20 cellular contexts compared by ENCODE assay signal in genomic region chr10:50658165-50658564, GRCh38. TPM values are rescaled to one million over a fixed set of nuclear protein-coding genes. Genes with fewer than 3 reads are reported as not detected.
DNase-seq lines count a peak whose midpoint lies in the region; ATAC-seq and TF ChIP-seq lines count a peak whose summit lies in the region.
"Had no signal": no experiment of that assay in that cellular context is flagged by ENCODE, and none has a peak within 500 bp of the region (broad histone marks: within the 10 kb centered on the region; RNA-seq: fewer than 3 reads in every experiment).

No MANE protein-coding gene starts in this region.

- H3K4me3 ChIP-seq in Karpas-422 (ENCODE audit: low read length), result no peak overlapping the region
- H3K4me3 ChIP-seq in endodermal cell (ENCODE audit: low read length), result no peak overlapping the region
- H3K4me3 ChIP-seq: A549 had no signal

- H3K4me2 ChIP-seq in Karpas-422 (ENCODE audit: low read depth, low read length, poor library complexity, severe bottlenecking), result peak overlapping the region; percentile 83
- H3K4me2 ChIP-seq: A549 had no signal

- no peak for ATAC-seq in activated naive CD8-positive, alpha-beta T cell treated with anti-CD3 and anti-CD28 coated beads, Interleukin-2, amount 10 ng/mL, durations not matched to agents 7 days and 5 days (ENCODE audit: low read depth)
- ATAC-seq in sciatic nerve, result peak; percentile 20
- ATAC-seq: A549, Right ventricle myocardium inferior had no signal

- H3K9ac ChIP-seq in Karpas-422 (ENCODE audit: low read length) (no peak overlapping the region), endodermal cell (ENCODE audit: extremely low read depth, low read length, poor library complexity, severe bottlenecking) (no peak overlapping the region)

- intact Hi-C loops in sciatic nerve (cut with DNase I), result no loop called here

- H3K4me1 Mint-ChIP-seq in activated naive CD4-positive, alpha-beta T cell treated with anti-CD3 and anti-CD28 coated beads, Interleukin-2, amount 50 U/mL, for 24 hours, result peaks cover 18% of the 10 kb centered on the region
- peaks cover 18% of the 10 kb centered on the region for H3K4me1 Mint-ChIP-seq in activated naive CD8-positive, alpha-beta T cell treated with anti-CD3 and anti-CD28 coated beads, Interleukin-2, amount 10 ng/mL, durations not matched to agents 7 days and 5 days
- no peaks in the 10 kb centered on the region for H3K4me1 Mint-ChIP-seq in endodermal cell

- peak overlapping the region; percentile 3 for H3K4me3 Mint-ChIP-seq in activated naive CD4-positive, alpha-beta T cell treated with anti-CD3 and anti-CD28 coated beads, Interleukin-2, amount 50 U/mL, for 24 hours
- peak overlapping the region; percentile 88 for H3K4me3 Mint-ChIP-seq in activated naive CD8-positive, alpha-beta T cell treated with anti-CD3 and anti-CD28 coated beads, Interleukin-2, amount 10 ng/mL, durations not matched to agents 7 days and 5 days
- H3K4me3 Mint-ChIP-seq in endodermal cell, result no peak overlapping the region
- H3K4me3 Mint-ChIP-seq: B cell, CD14-positive monocyte, HFFc6 had no signal

- no peak overlapping the region for H3K27ac Mint-ChIP-seq in activated naive CD4-positive, alpha-beta T cell treated with anti-CD3 and anti-CD28 coated beads, Interleukin-2, amount 50 U/mL, for 24 hours
- no peak overlapping the region for H3K27ac Mint-ChIP-seq in activated naive CD8-positive, alpha-beta T cell treated with anti-CD3 and anti-CD28 coated beads, Interleukin-2, amount 10 ng/mL, durations not matched to agents 7 days and 5 days
- no peak overlapping the region for H3K27ac Mint-ChIP-seq in endodermal cell
- H3K27ac Mint-ChIP-seq: B cell, HFFc6 had no signal

- H4K20me1 ChIP-seq in Karpas-422 (ENCODE audit: insufficient read depth, low read depth, low read length), result 0 out of 2 replicates have a peak, but pooled peaks cover 10% of the 10 kb centered on the region

- H3K36me3 ChIP-seq in Karpas-422 (ENCODE audit: insufficient read depth, low read length), result no peaks in the 10 kb centered on the region
- H3K36me3 ChIP-seq in endodermal cell (ENCODE audit: control insufficient read depth, insufficient read depth, low read length), result no peaks in the 10 kb centered on the region

- no peaks in the 10 kb centered on the region for H3K9me3 ChIP-seq in Karpas-422 (ENCODE audit: low read length)
- no peaks in the 10 kb centered on the region for H3K9me3 ChIP-seq in endodermal cell (ENCODE audit: control insufficient read depth, low read length)
- H3K9me3 ChIP-seq: A549 had no signal

- POLR2A ChIA-PET in activated naive CD8-positive, alpha-beta T cell treated with anti-CD3 and anti-CD28 coated beads, Interleukin-2, amount 10 ng/mL, durations not matched to agents 7 days and 5 days (lab: Charles Lee), result no interaction called here

- H3K27ac ChIP-seq in Karpas-422 (ENCODE audit: low read length) (no peak overlapping the region), endodermal cell (ENCODE audit: low read depth, low read length) (no peak overlapping the region)
- H3K27ac ChIP-seq: A549 had no signal

- no peaks in the 10 kb centered on the region for H3K9me2 ChIP-seq in Karpas-422 (replicated peaks; ENCODE audit: insufficient read depth, low read length)

- TF ChIP-seq CTCF in endodermal cell (conservative IDR thresholded peaks at IDR 0.05), result no peak

- H3K4me1 ChIP-seq in Karpas-422 (ENCODE audit: low read length) (peaks cover 24% of the 10 kb centered on the region), endodermal cell (ENCODE audit: control insufficient read depth, insufficient read depth, low read length) (no peaks in the 10 kb centered on the region)

- no peak for DNase-seq in activated naive CD4-positive, alpha-beta T cell (lab: John Stamatoyannopoulos, UW)
- DNase-seq in Karpas-422 (no peak), sciatic nerve (ENCODE audit: low spot score) (no peak), NCI-H524 (lab: John Stamatoyannopoulos, UW) (no peak), endodermal cell (no peak)
- no peak for DNase-seq in activated naive CD8-positive, alpha-beta T cell treated with anti-CD3 and anti-CD28 coated beads, Interleukin-2, amount 10 ng/mL, durations not matched to agents 7 days and 5 days
- DNase-seq: DMS79, H7, HFFc6, NCI-H1105, NCI-H2029 treated with DMSO at 0.1 percent for 48 hours, NCI-H345, NCI-H524 treated with DMSO at 0.1 percent for 48 hours, NCI-H82, OCI-M1 had no signal

- H3K9me3 Mint-ChIP-seq in activated naive CD4-positive, alpha-beta T cell treated with anti-CD3 and anti-CD28 coated beads, Interleukin-2, amount 50 U/mL, for 24 hours, result no peaks in the 10 kb centered on the region
- H3K9me3 Mint-ChIP-seq in activated naive CD8-positive, alpha-beta T cell treated with anti-CD3 and anti-CD28 coated beads, Interleukin-2, amount 10 ng/mL, durations not matched to agents 7 days and 5 days, result no peaks in the 10 kb centered on the region
- H3K9me3 Mint-ChIP-seq in endodermal cell, result no peaks in the 10 kb centered on the region
- H3K9me3 Mint-ChIP-seq: CD14-positive monocyte, HFFc6 had no signal

- 90 to 94% methylated on average over 2 to 5 of the region's 5 CpGs for WGBS in endodermal cell (ENCODE audit: insufficient coverage in 1 of 2, insufficient read length in 1 of 2), 2 experiments

- no peak overlapping the region for H2AFZ ChIP-seq in Karpas-422 (ENCODE audit: low read length)

- no peaks in the 10 kb centered on the region for H3K27me3 ChIP-seq in Karpas-422 (ENCODE audit: low read length)
- no peaks in the 10 kb centered on the region for H3K27me3 ChIP-seq in endodermal cell (ENCODE audit: control insufficient read depth, insufficient read depth, low read length, poor library complexity, severe bottlenecking)

- peaks cover 15% of the 10 kb centered on the region for H3K79me2 ChIP-seq in Karpas-422 (ENCODE audit: low read length)

- no peaks in the 10 kb centered on the region for H3K36me3 Mint-ChIP-seq in activated naive CD4-positive, alpha-beta T cell treated with anti-CD3 and anti-CD28 coated beads, Interleukin-2, amount 50 U/mL, for 24 hours
- peaks cover 3% of the 10 kb centered on the region for H3K36me3 Mint-ChIP-seq in activated naive CD8-positive, alpha-beta T cell treated with anti-CD3 and anti-CD28 coated beads, Interleukin-2, amount 10 ng/mL, durations not matched to agents 7 days and 5 days
- no peaks in the 10 kb centered on the region for H3K36me3 Mint-ChIP-seq in endodermal cell (ENCODE audit: low read depth)
- H3K36me3 Mint-ChIP-seq: CD14-positive monocyte had no signal

- no peaks in the 10 kb centered on the region for H3K27me3 Mint-ChIP-seq in activated naive CD4-positive, alpha-beta T cell treated with anti-CD3 and anti-CD28 coated beads, Interleukin-2, amount 50 U/mL, for 24 hours
- no peaks in the 10 kb centered on the region for H3K27me3 Mint-ChIP-seq in activated naive CD8-positive, alpha-beta T cell treated with anti-CD3 and anti-CD28 coated beads, Interleukin-2, amount 10 ng/mL, durations not matched to agents 7 days and 5 days
- peaks cover 9% of the 10 kb centered on the region for H3K27me3 Mint-ChIP-seq in endodermal cell (ENCODE audit: insufficient read depth)
- H3K27me3 Mint-ChIP-seq: B cell had no signal

RNA-seq across cellular contexts. Expression of gene SGMS1, which starts 34.4 kb away (rescaled TPM):
- 2.9 and 7.9 TPM in 2 replicates for total RNA-seq in Karpas-422 (2014; rRNA removed; shearing (Covaris generic); ENCODE audit: low replicate concordance)
- 10 to 100 TPM; 20.4 to 21.0 TPM for total RNA-seq in activated naive CD8-positive, alpha-beta T cell treated with anti-CD3 and anti-CD28 coated beads, Interleukin-2, amount 10 ng/mL, durations not matched to agents 7 days and 5 days
- total RNA-seq in sciatic nerve (54.7 TPM), endodermal cell (10 to 100 TPM; 12.0 to 14.3 TPM)
- 8.3 TPM for polyA plus RNA-seq in endodermal cell (2013, experiment 1 of 2)
- polyA plus RNA-seq in endodermal cell (2013, experiment 2 of 2), result 6.9 TPM
